ENCODE assay signal across 28 cellular contexts in the genomic region with DNA sequence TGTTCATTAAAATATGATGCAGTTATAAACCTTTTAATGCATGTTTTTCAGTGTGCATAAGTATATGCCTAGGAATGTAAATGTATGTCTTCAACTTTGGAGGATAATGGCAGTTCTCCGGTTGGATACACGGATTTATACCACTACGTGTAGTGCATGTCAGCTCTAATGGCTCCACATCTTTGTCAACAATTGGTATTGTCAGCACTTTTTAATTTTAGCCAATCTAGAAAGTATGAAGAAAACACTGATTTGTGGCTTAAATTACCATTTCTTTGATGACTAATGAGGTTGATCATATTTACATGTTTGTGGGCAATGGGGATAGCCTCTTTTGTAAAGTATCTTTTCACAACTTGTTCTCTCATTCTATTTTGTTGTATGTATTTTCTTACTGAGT.
"Had no signal": no experiment of that assay in that cellular context is flagged by ENCODE, and none has a peak within 500 bp of the region (broad histone marks: within the 10 kb centered on the region; RNA-seq: fewer than 3 reads in every experiment).

No MANE protein-coding gene starts in this region.

- H2AFZ ChIP-seq: hepatocyte had no signal

- DNase-seq: colonic mucosa; cortex of kidney; dermis blood vessel endothelial cell; dorsolateral prefrontal cortex; effector CD4-positive, alpha-beta T cell; effector CD8-positive, alpha-beta T cell; effector memory CD4-positive, alpha-beta T cell; effector memory CD8-positive, alpha-beta T cell; endodermal cell; erythroblast; esophagus squamous epithelium; foreskin fibroblast; foreskin keratinocyte; foreskin melanocyte; gastrocnemius medialis; glutamatergic neuron; head of caudate nucleus; heart left ventricle; heart right ventricle had no signal

- H3K4me3 ChIP-seq: colonic mucosa, coronary artery, dorsolateral prefrontal cortex, esophagus muscularis mucosa, esophagus squamous epithelium, gastrocnemius medialis, gastroesophageal sphincter, heart left ventricle, heart right ventricle, hepatocyte had no signal

- H3K27ac ChIP-seq: colonic mucosa, coronary artery, dorsolateral prefrontal cortex, epithelial cell of prostate, esophagus muscularis mucosa, esophagus squamous epithelium, foreskin keratinocyte, gastrocnemius medialis, gastroesophageal sphincter, heart left ventricle, heart right ventricle, hepatocyte had no signal

- ATAC-seq: effector memory CD8-positive, alpha-beta T cell; esophagus mucosa; foreskin keratinocyte; gastrocnemius medialis; gastroesophageal sphincter; heart left ventricle; heart right ventricle had no signal

- H3K27me3 ChIP-seq: colonic mucosa, esophagus muscularis mucosa, esophagus squamous epithelium, foreskin keratinocyte, gastrocnemius medialis, gastroesophageal sphincter, heart left ventricle, hepatocyte had no signal

- H3K79me2 ChIP-seq: hepatocyte had no signal

- H3K9me3 ChIP-seq: colonic mucosa, esophagus muscularis mucosa, esophagus squamous epithelium, gastrocnemius medialis, gastroesophageal sphincter, heart left ventricle had no signal

- FAIRE-seq: endometrium, endothelial cell of umbilical vein, frontal cortex had no signal

- H3K36me3 ChIP-seq: colonic mucosa, esophagus muscularis mucosa, esophagus squamous epithelium, gastrocnemius medialis, gastroesophageal sphincter, heart left ventricle, heart right ventricle had no signal

- H3K4me2 ChIP-seq: hepatocyte had no signal

- H3K4me1 ChIP-seq: colonic mucosa, esophagus muscularis mucosa, esophagus squamous epithelium, foreskin keratinocyte, gastrocnemius medialis, gastroesophageal sphincter, heart left ventricle, heart right ventricle had no signal
